ENCODE assay signal across 19 cellular contexts in genomic region chr4:132839070-132839469, GRCh38.
DNase-seq lines count a peak whose midpoint lies in the region.
"Had no signal": no experiment of that assay in that cellular context is flagged by ENCODE, and none has a peak within 500 bp of the region (broad histone marks: within the 10 kb centered on the region; RNA-seq: fewer than 3 reads in every experiment).

No MANE protein-coding gene starts in this region.

- H3K9me3 Mint-ChIP-seq in activated T-helper 1 cell treated with anti-CD3 and anti-CD28 coated beads, Interleukin-12 subunit alpha, Interleukin-12 subunit beta, Interleukin-2, Interleukin-4 antibody, amounts not matched to agents 30 ng/mL and 10 ng/mL and 1 ng/mL, durations not matched to agents 14 hours and 24 hours and 36 hours: peaks cover 21% of the 10 kb centered on the region

- H3K4me3 Mint-ChIP-seq in activated T-helper 1 cell treated with anti-CD3 and anti-CD28 coated beads, Interleukin-12 subunit alpha, Interleukin-12 subunit beta, Interleukin-2, Interleukin-4 antibody, amounts not matched to agents 30 ng/mL and 10 ng/mL and 1 ng/mL, durations not matched to agents 14 hours and 24 hours and 36 hours: no peak overlapping the region
- H3K4me3 Mint-ChIP-seq: B cell; CD4-positive, CD25-positive, alpha-beta regulatory T cell; CD8-positive, alpha-beta T cell; GM23338; H9; HFFc6 had no signal

- no peaks in the 10 kb centered on the region for H3K27me3 ChIP-seq in Karpas-422 (ENCODE audit: low read length)
- H3K27me3 ChIP-seq: BLaER1 had no signal

- no peaks in the 10 kb centered on the region for H4K20me1 ChIP-seq in Karpas-422 (ENCODE audit: insufficient read depth, low read depth, low read length)
- H4K20me1 ChIP-seq: BLaER1 had no signal

- intact Hi-C loops in activated T-helper 1 cell treated with anti-CD3 and anti-CD28 coated beads, Interleukin-12 subunit alpha, Interleukin-12 subunit beta, Interleukin-2, Interleukin-4 antibody, amounts not matched to agents 30 ng/mL and 10 ng/mL and 1 ng/mL, durations not matched to agents 14 hours and 24 hours and 36 hours (cut with micrococcal nuclease): no loop called here

- no peaks in the 10 kb centered on the region for H3K9me2 ChIP-seq in Karpas-422 (replicated peaks; ENCODE audit: insufficient read depth, low read length)

- no peak overlapping the region for H3K4me2 ChIP-seq in Karpas-422 (ENCODE audit: low read depth, low read length, poor library complexity, severe bottlenecking)
- H3K4me2 ChIP-seq: BLaER1, GM23338 had no signal

- H3K79me2 ChIP-seq in Karpas-422 (ENCODE audit: low read length): no peaks in the 10 kb centered on the region

- H3K36me3 Mint-ChIP-seq in activated T-helper 1 cell treated with anti-CD3 and anti-CD28 coated beads, Interleukin-12 subunit alpha, Interleukin-12 subunit beta, Interleukin-2, Interleukin-4 antibody, amounts not matched to agents 30 ng/mL and 10 ng/mL and 1 ng/mL, durations not matched to agents 14 hours and 24 hours and 36 hours (ENCODE audit: low read depth): no peaks in the 10 kb centered on the region
- H3K36me3 Mint-ChIP-seq: CD4-positive, CD25-positive, alpha-beta regulatory T cell; CD8-positive, alpha-beta T cell had no signal

- no peak overlapping the region for H3K27ac Mint-ChIP-seq in activated T-helper 1 cell treated with anti-CD3 and anti-CD28 coated beads, Interleukin-12 subunit alpha, Interleukin-12 subunit beta, Interleukin-2, Interleukin-4 antibody, amounts not matched to agents 30 ng/mL and 10 ng/mL and 1 ng/mL, durations not matched to agents 14 hours and 24 hours and 36 hours
- H3K27ac Mint-ChIP-seq: B cell; CD4-positive, CD25-positive, alpha-beta regulatory T cell; CD8-positive, alpha-beta T cell; GM23338; H9; HFFc6 had no signal

- no peaks in the 10 kb centered on the region for H3K36me3 ChIP-seq in Karpas-422 (ENCODE audit: insufficient read depth, low read length)
- H3K36me3 ChIP-seq: BLaER1 had no signal

- DNase-seq in DMS53 (lab: John Stamatoyannopoulos, UW): peak; percentile 3
- DNase-seq in DMS53 treated with DMSO at 0.1 percent for 48 hours (lab: John Stamatoyannopoulos, UW; ENCODE audit: unreplicated experiment): no peak
- peak; percentile 46 for DNase-seq in Karpas-422
- DNase-seq in OCI-M1 (lab: John Stamatoyannopoulos, UW): peak; percentile 55
- DNase-seq in activated T-helper 1 cell treated with anti-CD3 and anti-CD28 coated beads, Interleukin-12 subunit alpha, Interleukin-12 subunit beta, Interleukin-2, Interleukin-4 antibody, amounts not matched to agents 30 ng/mL and 10 ng/mL and 1 ng/mL, durations not matched to agents 14 hours and 24 hours and 36 hours (ENCODE audit: low spot score): no peak
- DNase-seq in NCI-H2081 (lab: John Stamatoyannopoulos, UW): no peak
- DNase-seq: Caco-2; CD4-positive, CD25-positive, alpha-beta regulatory T cell; CD8-positive, alpha-beta T cell; DMS153; DMS79 treated with DMSO at 0.1 percent for 48 hours; GF-D8; H9; HFFc6 had no signal

- H3K9me3 ChIP-seq in Karpas-422 (ENCODE audit: low read length): peaks cover 38% of the 10 kb centered on the region
- H3K9me3 ChIP-seq: Caco-2 had no signal

- no peaks in the 10 kb centered on the region for H3K4me1 ChIP-seq in Karpas-422 (ENCODE audit: low read length)
- H3K4me1 ChIP-seq: BLaER1, Caco-2 had no signal

- no peak overlapping the region for H3K4me3 ChIP-seq in Karpas-422 (ENCODE audit: low read length)
- H3K4me3 ChIP-seq: BLaER1, GM23338 had no signal

- no peak overlapping the region for H3K9ac ChIP-seq in Karpas-422 (ENCODE audit: low read length)
- H3K9ac ChIP-seq: BLaER1 had no signal

- H3K27me3 Mint-ChIP-seq in activated T-helper 1 cell treated with anti-CD3 and anti-CD28 coated beads, Interleukin-12 subunit alpha, Interleukin-12 subunit beta, Interleukin-2, Interleukin-4 antibody, amounts not matched to agents 30 ng/mL and 10 ng/mL and 1 ng/mL, durations not matched to agents 14 hours and 24 hours and 36 hours (ENCODE audit: insufficient read depth): no peaks in the 10 kb centered on the region
- H3K27me3 Mint-ChIP-seq: B cell; CD4-positive, CD25-positive, alpha-beta regulatory T cell had no signal

- H2AFZ ChIP-seq in Karpas-422 (ENCODE audit: low read length): no peak overlapping the region
- H2AFZ ChIP-seq: GM23338 had no signal

- H3K27ac ChIP-seq in Karpas-422 (ENCODE audit: low read length): no peak overlapping the region
- H3K27ac ChIP-seq: 22Rv1, BLaER1, C4-2B had no signal

- no peaks in the 10 kb centered on the region for H3K4me1 Mint-ChIP-seq in activated T-helper 1 cell treated with anti-CD3 and anti-CD28 coated beads, Interleukin-12 subunit alpha, Interleukin-12 subunit beta, Interleukin-2, Interleukin-4 antibody, amounts not matched to agents 30 ng/mL and 10 ng/mL and 1 ng/mL, durations not matched to agents 14 hours and 24 hours and 36 hours (ENCODE audit: low read depth)
- H3K4me1 Mint-ChIP-seq: B cell; CD4-positive, CD25-positive, alpha-beta regulatory T cell; GM23338; H9 had no signal

Comparison
In these comparisons a context has a peak if more than half of its experiments do, and no peak if none do; other contexts are left out.
1. DNase-seq: peak in DMS53 (single experiment), Karpas-422 (single experiment) and OCI-M1 (single experiment); none in DMS53 treated with DMSO at 0.1 percent for 48 hours (single experiment), activated T-helper 1 cell treated with anti-CD3 and anti-CD28 coated beads, Interleukin-12 subunit alpha, Interleukin-12 subunit beta, Interleukin-2, Interleukin-4 antibody, amounts not matched to agents 30 ng/mL and 10 ng/mL and 1 ng/mL, durations not matched to agents 14 hours and 24 hours and 36 hours (single experiment) and NCI-H2081 (0 of 2).